8 cellular contexts compared by ENCODE assay signal in genomic region chr12:6558014-6558760, GRCh38. TPM values are rescaled to one million over a fixed set of nuclear protein-coding genes. Genes with fewer than 3 reads are reported as not detected.
DNase-seq lines count a peak whose midpoint lies in the region; ATAC-seq and TF ChIP-seq lines count a peak whose summit lies in the region.
"Not testable (repeated sequence)": the region's sequence is repeated elsewhere in the genome, so short reads cannot be mapped to it uniquely, and the experiment has no call there.

No MANE protein-coding gene starts in this region.

- H3K36me3 ChIP-seq in GM06990 (ENCODE audit: control insufficient read depth, insufficient read depth, low read length) (peaks cover 41% of the 10 kb centered on the region), Loucy (ENCODE audit: insufficient read depth, low read length) (peaks cover 44% of the 10 kb centered on the region; the same call in 1 of the 2 replicates), sigmoid colon (peaks cover 33 to 57% (median 37%) of the 10 kb centered on the region in 4 donors)

- not testable (repeated sequence) for H3K27me3 Mint-ChIP-seq in activated T-helper 17 cell treated with anti-CD3 and anti-CD28 coated beads, Interleukin-2, amount 50 U/mL, for 72 hours
- peaks cover 4 to 12% (median 6%) of the 10 kb centered on the region in 3 donors for H3K27me3 Mint-ChIP-seq in immature natural killer cell (ENCODE audit: low read depth in 3 of 3)

- not testable (repeated sequence) for H3K4me3 ChIP-seq in GM06990 (replicated peaks; ENCODE audit: low read depth, low read length); Loucy (ENCODE audit: low read length, poor library complexity, severe bottlenecking); sigmoid colon

- H3K4me2 ChIP-seq in Loucy (ENCODE audit: low read depth, low read length, poor library complexity, severe bottlenecking): not testable (repeated sequence)

- not testable (repeated sequence) for H3K27me3 ChIP-seq in GM06990 (replicated peaks; ENCODE audit: control insufficient read depth, insufficient read depth, low read length); Loucy (ENCODE audit: insufficient read depth, low read length, poor library complexity, severe bottlenecking); sigmoid colon

- not testable (repeated sequence) for H3K27ac Mint-ChIP-seq in activated T-helper 17 cell treated with anti-CD3 and anti-CD28 coated beads, Interleukin-2, amount 50 U/mL, for 72 hours
- peak overlapping the region in 4 of 6 donors; percentile 40 to 64 (median 42) for H3K27ac Mint-ChIP-seq in immature natural killer cell

- ATAC-seq in activated T-helper 17 cell treated with anti-CD3 and anti-CD28 coated beads, Interleukin-2, amount 50 U/mL, for 72 hours (replicated peaks): peak; percentile 28

- H3K9ac ChIP-seq in Loucy (ENCODE audit: low read depth, low read length, poor library complexity, severe bottlenecking): not testable (repeated sequence)

- H3K9me3 ChIP-seq in Loucy (ENCODE audit: insufficient read depth, low read depth, low read length); sigmoid colon: not testable (repeated sequence)

- not testable (repeated sequence) for TF ChIP-seq POLR2A in sigmoid colon (IDR thresholded peaks at IDR 0.05)

- not testable (repeated sequence) for H3K9me2 ChIP-seq in Loucy (replicated peaks; ENCODE audit: low read depth, low read length)

- intact Hi-C loops in sigmoid colon (cut with DNase I): loop anchor here (10.0 kb wide), 1 partner anchor 343 kb away; no protein-coding TSS in a partner anchor

- peaks cover 19% of the 10 kb centered on the region for H4K20me1 ChIP-seq in Loucy (ENCODE audit: insufficient read depth, low read length, poor library complexity, severe bottlenecking)

- TF ChIP-seq CTCF in GM06990 (IDR thresholded peaks at IDR 0.05; ENCODE audit: insufficient read depth, low read length, poor library complexity, severe bottlenecking) (peak; percentile 57), Loucy (conservative IDR thresholded peaks at IDR 0.05; ENCODE audit: low read length) (peak; percentile 53), sigmoid colon (IDR thresholded peaks at IDR 0.05) (peak in 3 of 4 experiments; percentile 7 to 40 (median 24))

- peak overlapping the region; percentile 38 to 93 (median 58) for H3K27ac ChIP-seq in sigmoid colon

- TF ChIP-seq EP300 in sigmoid colon (IDR thresholded peaks at IDR 0.05): not testable (repeated sequence)

- H3K36me3 Mint-ChIP-seq in activated T-helper 17 cell treated with anti-CD3 and anti-CD28 coated beads, Interleukin-2, amount 50 U/mL, for 72 hours (ENCODE audit: low read depth): peaks cover 70% of the 10 kb centered on the region
- peaks cover 8 to 25% (median 21%) of the 10 kb centered on the region in 3 donors for H3K36me3 Mint-ChIP-seq in immature natural killer cell

- WGBS in sigmoid colon, 2 donors: 58 to 72% methylated on average over 14 of the region's 14 CpGs

- peaks cover 17% of the 10 kb centered on the region for H3K4me1 Mint-ChIP-seq in activated T-helper 17 cell treated with anti-CD3 and anti-CD28 coated beads, Interleukin-2, amount 50 U/mL, for 72 hours
- peaks cover 27 to 35% of the 10 kb centered on the region in 2 donors for H3K4me1 Mint-ChIP-seq in immature natural killer cell

- peaks cover 16% of the 10 kb centered on the region for H3K4me1 ChIP-seq in Loucy (ENCODE audit: insufficient read depth, low read length, poor library complexity, severe bottlenecking)
- peaks cover 0 to 30% (median 25%) of the 10 kb centered on the region in 4 donors for H3K4me1 ChIP-seq in sigmoid colon

- H3K4me3 Mint-ChIP-seq in activated T-helper 17 cell treated with anti-CD3 and anti-CD28 coated beads, Interleukin-2, amount 50 U/mL, for 72 hours; immature natural killer cell: not testable (repeated sequence)

- not testable (repeated sequence) for H3K9me3 Mint-ChIP-seq in activated T-helper 17 cell treated with anti-CD3 and anti-CD28 coated beads, Interleukin-2, amount 50 U/mL, for 72 hours; immature natural killer cell

- peaks cover 41% of the 10 kb centered on the region for H3K79me2 ChIP-seq in Loucy (ENCODE audit: insufficient read depth, low read length)

- DNase-seq in AG08395 (ENCODE audit: low spot score): peak; percentile 62
- not testable (repeated sequence) for DNase-seq in GM06990 (ENCODE audit: extremely low read depth, insufficient read length); sigmoid colon
- peak; percentile 72 for DNase-seq in SIG-M5 treated with dmso at 0.1 percent for 504 hours (lab: John Stamatoyannopoulos, UW; ENCODE audit: unreplicated experiment)
- peak; percentile 15 for DNase-seq in effector CD8-positive, alpha-beta T cell (lab: John Stamatoyannopoulos, UW)
- peak; percentile 51 to 59 (median 53) for DNase-seq in immature natural killer cell

- H2AFZ ChIP-seq in Loucy (ENCODE audit: low read length): not testable (repeated sequence)

- H3F3A ChIP-seq in Loucy (ENCODE audit: low read depth): not testable (repeated sequence)

RNA-seq across cellular contexts. Expression of gene IFFO1, which starts 2.3 kb away (rescaled TPM):
- 10 to 100 TPM in 1 of 2 donors, 1 to 10 TPM in 1; 8.0 to 13.0 TPM for total RNA-seq in activated T-helper 17 cell treated with anti-CD3 and anti-CD28 coated beads, Interleukin-2, amount 50 U/mL, for 72 hours
- 10 to 100 TPM in 1 of 3 donors, 1 to 10 TPM in 2; 1.9 to 13.0 (median 3.1) TPM for polyA plus RNA-seq in immature natural killer cell
- 10 to 100 TPM; 15.3 to 34.3 (median 22.7) TPM for total RNA-seq in sigmoid colon
- polyA plus RNA-seq in sigmoid colon: 10 to 100 TPM in 1 of 3 donors, 1 to 10 TPM in 2; 1.8 to 14.0 (median 4.2) TPM

RNA-seq across cellular contexts. Expression of gene NOP2, which starts 9.9 kb away (rescaled TPM):
- total RNA-seq in activated T-helper 17 cell treated with anti-CD3 and anti-CD28 coated beads, Interleukin-2, amount 50 U/mL, for 72 hours: 100 to 1,000 TPM in 1 of 2 donors, 10 to 100 TPM in 1; 61.6 to 133 TPM
- polyA plus RNA-seq in immature natural killer cell (10 to 100 TPM; 11.3 to 30.8 (median 18.0) TPM), sigmoid colon (10 to 100 TPM in 1 of 3 donors, 1 to 10 TPM in 2; 6.2 to 39.2 (median 7.8) TPM)
- total RNA-seq in sigmoid colon: 10 to 100 TPM in 3 of 4 donors, 1 to 10 TPM in 1; 6.1 to 30.1 (median 23.2) TPM

RNA-seq across cellular contexts. Expression of gene GAPDH, which starts 23.9 kb away (rescaled TPM):
- total RNA-seq in activated T-helper 17 cell treated with anti-CD3 and anti-CD28 coated beads, Interleukin-2, amount 50 U/mL, for 72 hours: 1,000 to 10,000 TPM; 7,000 to 9,788 TPM
- polyA plus RNA-seq in immature natural killer cell (1,000 to 10,000 TPM; 1,615 to 2,185 (median 1,854) TPM), sigmoid colon (1,000 to 10,000 TPM; 2,564 to 3,219 (median 3,101) TPM)
- 1,000 to 10,000 TPM; 1,653 to 2,501 (median 2,098) TPM for total RNA-seq in sigmoid colon

RNA-seq across cellular contexts. Expression of gene CHD4, which starts 49.0 kb away (rescaled TPM):
- total RNA-seq in activated T-helper 17 cell treated with anti-CD3 and anti-CD28 coated beads, Interleukin-2, amount 50 U/mL, for 72 hours: 100 to 1,000 TPM; 267 to 285 TPM
- polyA plus RNA-seq in immature natural killer cell (10 to 100 TPM; 13.6 to 59.5 (median 20.7) TPM), sigmoid colon (100 to 1,000 TPM in 1 of 3 donors, 10 to 100 TPM in 2; 49.2 to 113 (median 53.6) TPM)
- total RNA-seq in sigmoid colon: 100 to 1,000 TPM; 204 to 254 (median 217) TPM
